In genomic region chr2:124034265-124034664, GRCh38 we compare ENCODE assay signal across 19 cellular contexts. TPM values are rescaled to one million over a fixed set of nuclear protein-coding genes. Genes with fewer than 3 reads are reported as not detected.
"Had no signal": no experiment of that assay in that cellular context is flagged by ENCODE, and none has a peak within 500 bp of the region (broad histone marks: within the 10 kb centered on the region; RNA-seq: fewer than 3 reads in every experiment).

No MANE protein-coding gene starts in this region.

- DNase-seq: activated CD4-positive, alpha-beta T cell treated with anti-CD3 and anti-CD28 coated beads, Interleukin-2, amount 10 ng/mL, durations not matched to agents 7 days and 5 days; activated CD8-positive, alpha-beta memory T cell treated with anti-CD3 and anti-CD28 coated beads, Interleukin-2, amount 50 U/mL, for 48 hours; activated gamma-delta T cell; activated T-cell treated with anti-CD3 and anti-CD28 coated beads, Interleukin-2, amount 50 U/mL, for 72 hours; amygdala; body of pancreas; central memory CD4-positive, alpha-beta T cell; colonic mucosa; heart right ventricle; islet precursor cell; midbrain; upper lobe of right lung had no signal

- FAIRE-seq: endometrium had no signal

- H3K27me3 ChIP-seq: body of pancreas, colonic mucosa, gastroesophageal sphincter, heart right ventricle, upper lobe of right lung had no signal

- H3K4me1 ChIP-seq: body of pancreas, colonic mucosa, gastroesophageal sphincter, heart right ventricle, upper lobe of right lung had no signal

- H3K4me3 ChIP-seq: body of pancreas, colonic mucosa, gastroesophageal sphincter, heart right ventricle, lung, thoracic aorta, upper lobe of right lung had no signal

- H3K36me3 ChIP-seq: colonic mucosa, gastroesophageal sphincter, heart right ventricle, thoracic aorta, upper lobe of right lung had no signal

- ATAC-seq: activated naive CD4-positive, alpha-beta T cell treated with anti-CD3 and anti-CD28 coated beads, Interleukin-2, amount 50 U/mL, for 72 hours; activated T-cell treated with anti-CD3 and anti-CD28 coated beads, Interleukin-2, amount 50 U/mL, for 72 hours; body of pancreas; gastroesophageal sphincter; heart right ventricle; stimulated activated effector memory CD8-positive, alpha-beta T cell treated with anti-CD3 and anti-CD28 coated beads, Interleukin-12 subunit alpha, Interleukin-12 subunit beta, amount 100 ng/mL, for 72 hours; upper lobe of right lung had no signal

- H3K27ac ChIP-seq: body of pancreas, colonic mucosa, gastroesophageal sphincter, heart right ventricle, thoracic aorta, upper lobe of right lung had no signal

- H3K9me3 ChIP-seq: body of pancreas, colonic mucosa, gastroesophageal sphincter, heart right ventricle, thoracic aorta, upper lobe of right lung had no signal

RNA-seq across cellular contexts. Expression of gene CNTNAP5, which starts 9.2 kb away (rescaled TPM):
- total RNA-seq: activated CD4-positive, alpha-beta T cell treated with anti-CD3 and anti-CD28 coated beads, Interleukin-2, amount 10 ng/mL, durations not matched to agents 7 days and 5 days; activated naive CD4-positive, alpha-beta T cell treated with anti-CD3 and anti-CD28 coated beads, Interleukin-2, amount 50 U/mL, for 72 hours; activated T-cell treated with anti-CD3 and anti-CD28 coated beads, Interleukin-2, amount 50 U/mL, for 72 hours; thoracic aorta; upper lobe of right lung had no signal
- polyA plus RNA-seq: esophagus, heart right ventricle, lung had no signal
